ENCODE assay signal across 17 cellular contexts in the genomic region with DNA sequence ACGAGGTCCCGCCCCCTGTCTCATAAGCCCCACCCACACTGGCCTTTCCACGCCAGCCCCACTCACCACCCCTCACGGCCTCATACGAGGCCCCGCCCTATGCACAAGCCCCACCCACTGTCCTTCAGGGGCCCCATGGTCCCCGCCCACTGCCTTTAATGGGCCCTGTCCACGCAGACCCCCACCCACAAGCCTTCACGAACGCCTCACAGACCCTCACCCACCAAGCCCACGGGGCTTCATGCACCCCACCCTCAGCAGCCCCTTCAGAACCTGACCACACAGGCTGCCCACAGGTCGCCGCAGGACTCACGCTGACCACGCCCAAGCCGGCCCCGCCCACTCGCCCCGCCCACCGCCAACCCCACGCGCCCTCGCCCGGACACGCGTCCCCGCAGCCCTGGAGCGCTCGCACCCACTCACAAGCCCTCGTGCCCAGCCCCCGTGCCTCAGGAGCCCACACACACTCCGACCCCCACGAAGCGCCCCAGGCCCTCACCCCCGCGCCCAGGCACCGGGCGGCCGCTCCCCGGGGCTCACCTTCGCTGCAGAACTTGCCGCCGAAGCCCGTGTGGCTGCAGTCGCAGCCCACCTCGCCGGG. TPM values are rescaled to one million over a fixed set of nuclear protein-coding genes. Genes with fewer than 3 reads are reported as not detected.
DNase-seq lines count a peak whose midpoint lies in the region; ATAC-seq and TF ChIP-seq lines count a peak whose summit lies in the region.
"Had no signal": no experiment of that assay in that cellular context is flagged by ENCODE, and none has a peak within 500 bp of the region (broad histone marks: within the 10 kb centered on the region; RNA-seq: fewer than 3 reads in every experiment).

No MANE protein-coding gene starts in this region.

- H3K27ac ChIP-seq in left ventricle myocardium inferior (replicated peaks) = no peak overlapping the region
- H3K27ac ChIP-seq: 22Rv1, adrenal gland, gastrocnemius medialis, SJSA1 had no signal

- no peak overlapping the region for H3K4me3 ChIP-seq in left ventricle myocardium inferior
- H3K4me3 ChIP-seq: adrenal gland, gastrocnemius medialis, SJSA1 had no signal

- H3K27me3 ChIP-seq in left ventricle myocardium inferior (ENCODE audit: low read depth) = peaks cover 100% of the 10 kb centered on the region

- peaks cover 9% of the 10 kb centered on the region for H3K4me1 Mint-ChIP-seq in activated T-cell treated with anti-CD3 and anti-CD28 coated beads, Interleukin-2, amount 50 U/mL, for 72 hours (ENCODE audit: low read depth)
- peaks cover 10 to 23% (median 19%) of the 10 kb centered on the region in 4 donors for H3K4me1 Mint-ChIP-seq in naive thymus-derived CD8-positive, alpha-beta T cell

- peaks cover 8% of the 10 kb centered on the region for H3K4me1 ChIP-seq in left ventricle myocardium inferior
- H3K4me1 ChIP-seq: adrenal gland, gastrocnemius medialis had no signal

- no peaks in the 10 kb centered on the region for H3K36me3 ChIP-seq in left ventricle myocardium inferior
- H3K36me3 ChIP-seq: adrenal gland, gastrocnemius medialis had no signal

- intact Hi-C loops in left ventricle myocardium inferior (cut with micrococcal nuclease) = no loop called here

- no peaks in the 10 kb centered on the region for H3K9me3 ChIP-seq in left ventricle myocardium inferior (replicated peaks)
- H3K9me3 ChIP-seq: adrenal gland, gastrocnemius medialis had no signal

- POLR2A ChIA-PET in naive thymus-derived CD8-positive, alpha-beta T cell (lab: Charles Lee) = no interaction called here

- ATAC-seq in activated T-cell treated with anti-CD3 and anti-CD28 coated beads, Interleukin-2, amount 50 U/mL, for 72 hours (replicated peaks in 1 of 2) = peak; percentile 33 to 38
- ATAC-seq in naive thymus-derived CD8-positive, alpha-beta T cell = peak; percentile 26 to 38
- ATAC-seq: gastrocnemius medialis had no signal

- no peaks in the 10 kb centered on the region for H3K9me3 Mint-ChIP-seq in activated T-cell treated with anti-CD3 and anti-CD28 coated beads, Interleukin-2, amount 50 U/mL, for 72 hours
- no peaks in the 10 kb centered on the region for H3K9me3 Mint-ChIP-seq in naive thymus-derived CD8-positive, alpha-beta T cell
- H3K9me3 Mint-ChIP-seq: mesothelial cell of epicardium had no signal

- peaks cover 71% of the 10 kb centered on the region for H3K27me3 Mint-ChIP-seq in activated T-cell treated with anti-CD3 and anti-CD28 coated beads, Interleukin-2, amount 50 U/mL, for 72 hours (ENCODE audit: low read depth)
- H3K27me3 Mint-ChIP-seq in naive thymus-derived CD8-positive, alpha-beta T cell = peaks cover 41 to 84% (median 70%) of the 10 kb centered on the region in 5 donors

- no peak for TF ChIP-seq CTCF in left ventricle myocardium inferior (IDR thresholded peaks at IDR 0.05; ENCODE audit: borderline replicate concordance)

- no peaks in the 10 kb centered on the region for H3K36me3 Mint-ChIP-seq in activated T-cell treated with anti-CD3 and anti-CD28 coated beads, Interleukin-2, amount 50 U/mL, for 72 hours (ENCODE audit: insufficient read depth in 2 of 2)
- H3K36me3 Mint-ChIP-seq in naive thymus-derived CD8-positive, alpha-beta T cell = peaks cover 0 to 6% (median 0%) of the 10 kb centered on the region in 3 donors
- H3K36me3 Mint-ChIP-seq: CD4-positive, CD25-positive, alpha-beta regulatory T cell; mesothelial cell of epicardium had no signal

- peak overlapping the region in 1 of 2 donors; percentile 56 for H3K4me3 Mint-ChIP-seq in activated T-cell treated with anti-CD3 and anti-CD28 coated beads, Interleukin-2, amount 50 U/mL, for 72 hours
- H3K4me3 Mint-ChIP-seq in naive thymus-derived CD8-positive, alpha-beta T cell = peak overlapping the region; percentile 38 to 70 (median 48)
- H3K4me3 Mint-ChIP-seq: mesothelial cell of epicardium had no signal

- no peak overlapping the region for H3K27ac Mint-ChIP-seq in activated T-cell treated with anti-CD3 and anti-CD28 coated beads, Interleukin-2, amount 50 U/mL, for 72 hours
- H3K27ac Mint-ChIP-seq in naive thymus-derived CD8-positive, alpha-beta T cell = no peak overlapping the region
- H3K27ac Mint-ChIP-seq: CD4-positive, CD25-positive, alpha-beta regulatory T cell; mesothelial cell of epicardium had no signal

- DNase-seq in NCI-H146 (lab: John Stamatoyannopoulos, UW) (peak; percentile 52), NCI-H146 treated with DMSO at 0.1 percent for 48 hours (lab: John Stamatoyannopoulos, UW; ENCODE audit: unreplicated experiment) (no peak), D341Med (ENCODE audit: low spot score) (peak; percentile 49), HuH-7.5 (ENCODE audit: low spot score) (no peak), DMS114 treated with DMSO at 0.1 percent for 48 hours (lab: John Stamatoyannopoulos, UW; ENCODE audit: unreplicated experiment) (no peak), left ventricle myocardium inferior (no peak)
- DNase-seq in activated T-cell treated with anti-CD3 and anti-CD28 coated beads, Interleukin-2, amount 50 U/mL, for 72 hours = no peak
- peak in 1 of 10 donors; percentile 17 for DNase-seq in naive thymus-derived CD8-positive, alpha-beta T cell
- DNase-seq: activated CD8-positive, alpha-beta memory T cell treated with anti-CD3 and anti-CD28 coated beads, Interleukin-2, amount 50 U/mL, for 48 hours; gastrocnemius medialis; NCI-H446 treated with DMSO at 0.1 percent for 48 hours had no signal

RNA-seq across cellular contexts. Expression of gene NRXN2, which starts 10.5 kb away (rescaled TPM):
- under 1 TPM; 0.37 to 0.55 TPM for total RNA-seq in activated T-cell treated with anti-CD3 and anti-CD28 coated beads, Interleukin-2, amount 50 U/mL, for 72 hours
- under 1 TPM in 1 of 2 experiments, not detected in 1; 0.21 TPM for total RNA-seq in naive thymus-derived CD8-positive, alpha-beta T cell
- polyA plus RNA-seq in naive thymus-derived CD8-positive, alpha-beta T cell = not detected
- 0.71 TPM for total RNA-seq in left ventricle myocardium inferior
- total RNA-seq: endothelial cell of umbilical vein, SJSA1 had no signal
- polyA plus RNA-seq: CD4-positive, CD25-positive, alpha-beta regulatory T cell; endothelial cell of umbilical vein had no signal

RNA-seq across cellular contexts. Expression of gene RASGRP2, which starts 31.4 kb away (rescaled TPM):
- total RNA-seq in activated T-cell treated with anti-CD3 and anti-CD28 coated beads, Interleukin-2, amount 50 U/mL, for 72 hours = 10 to 100 TPM; 18.8 to 27.9 TPM
- total RNA-seq in naive thymus-derived CD8-positive, alpha-beta T cell = 100 to 1,000 TPM; 679 to 682 TPM
- 100 to 1,000 TPM; 168 to 253 (median 185) TPM for polyA plus RNA-seq in naive thymus-derived CD8-positive, alpha-beta T cell
- total RNA-seq in left ventricle myocardium inferior = 21.1 TPM

RNA-seq across cellular contexts. Expression of gene PYGM, which starts 47.2 kb away (rescaled TPM):
- 1 to 10 TPM; 4.0 to 4.5 TPM for total RNA-seq in activated T-cell treated with anti-CD3 and anti-CD28 coated beads, Interleukin-2, amount 50 U/mL, for 72 hours
- 10 to 100 TPM; 13.0 to 18.4 TPM for total RNA-seq in naive thymus-derived CD8-positive, alpha-beta T cell
- under 1 TPM; 0.09 to 0.50 (median 0.49) TPM for polyA plus RNA-seq in naive thymus-derived CD8-positive, alpha-beta T cell
- total RNA-seq in left ventricle myocardium inferior = 89.5 TPM

Comparison
In these comparisons a context has a peak if more than half of its experiments do, and no peak if none do; other contexts are left out.
1. DNase-seq: peak in NCI-H146 (single experiment) and D341Med (single experiment); none in NCI-H146 treated with DMSO at 0.1 percent for 48 hours (single experiment), activated T-cell treated with anti-CD3 and anti-CD28 coated beads, Interleukin-2, amount 50 U/mL, for 72 hours (0 of 2), HuH-7.5 (single experiment), DMS114 treated with DMSO at 0.1 percent for 48 hours (single experiment) and left ventricle myocardium inferior (single experiment).
2. RNA of gene RASGRP2, which starts 31.4 kb away (total RNA-seq): 679 to 682 TPM in naive thymus-derived CD8-positive, alpha-beta T cell; 18.8 to 27.9 TPM in activated T-cell treated with anti-CD3 and anti-CD28 coated beads, Interleukin-2, amount 50 U/mL, for 72 hours and 21.1 TPM in left ventricle myocardium inferior (single experiment); every median in the first group is over 10 times any median in the second.